ENCODE assay signal across 21 cellular contexts in the genomic region with DNA sequence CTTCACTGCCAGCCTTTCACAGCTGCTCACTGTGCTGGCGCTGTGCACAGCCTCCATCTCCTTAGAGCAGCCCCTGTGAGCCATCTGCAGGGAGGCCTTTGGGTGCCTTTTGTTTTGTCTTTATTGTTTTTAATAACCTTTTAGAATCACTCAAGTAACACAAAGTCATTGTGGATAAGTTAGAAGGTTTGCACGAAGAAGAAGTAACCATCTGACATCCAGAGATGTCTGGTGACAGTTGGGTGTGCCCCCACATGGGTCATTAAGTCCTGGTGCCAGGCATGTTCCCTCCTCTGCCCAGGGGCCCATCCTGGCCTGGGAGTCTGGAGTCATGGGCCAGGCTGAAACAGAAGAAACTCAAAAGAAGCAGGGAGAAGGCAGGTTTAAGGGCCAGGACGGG. TPM values are rescaled to one million over a fixed set of nuclear protein-coding genes. Genes with fewer than 3 reads are reported as not detected.
DNase-seq lines count a peak whose midpoint lies in the region; ATAC-seq and TF ChIP-seq lines count a peak whose summit lies in the region.
"Had no signal": no experiment of that assay in that cellular context is flagged by ENCODE, and none has a peak within 500 bp of the region (broad histone marks: within the 10 kb centered on the region; RNA-seq: fewer than 3 reads in every experiment).

No MANE protein-coding gene starts in this region.

- H3K9me3 ChIP-seq in gastroesophageal sphincter = no peaks in the 10 kb centered on the region
- H3K9me3 ChIP-seq in skeletal muscle satellite cell (replicated peaks; ENCODE audit: low read length) = no peaks in the 10 kb centered on the region
- H3K9me3 ChIP-seq: adrenal gland had no signal

- no peak overlapping the region for H3K4me3 ChIP-seq in gastroesophageal sphincter
- no peak overlapping the region for H3K4me3 ChIP-seq in skeletal muscle satellite cell (ENCODE audit: low read length)
- H3K4me3 ChIP-seq: adrenal gland, GM23248 had no signal

- peak overlapping the region; percentile 40 for H3K9ac ChIP-seq in skeletal muscle satellite cell (ENCODE audit: low read depth, low read length)
- H3K9ac ChIP-seq: GM23248 had no signal

- H3K4me3 Mint-ChIP-seq in WTC11 = no peak overlapping the region
- no peak overlapping the region for H3K4me3 Mint-ChIP-seq in stimulated activated naive B cell treated with anti-CD40 and anti-IgM and Interleukin-4, amounts not matched to agents 10 μg/mL and 1 μg/mL and 100 μg/mL, for 72 hours
- H3K4me3 Mint-ChIP-seq: activated B cell treated with CpG ODN at 0.5 μM for 24 hours; stimulated activated effector memory CD8-positive, alpha-beta T cell treated with anti-CD3 and anti-CD28 coated beads, Interleukin-12 subunit alpha, Interleukin-12 subunit beta, amount 100 ng/mL, for 72 hours; T-helper 1 cell treated with Interleukin-12 subunit alpha and Interleukin-12 subunit beta and Interleukin-4 antibody, amounts not matched to agents 30 μg/mL and 1 μg/mL, for 36 hours had no signal

- WGBS in gastroesophageal sphincter (ENCODE audit: low coverage in 1 of 2), 2 donors = 0 to 46% methylated on average over 1 to 2 of the region's 3 CpGs

- peaks cover 7% of the 10 kb centered on the region for H3K36me3 Mint-ChIP-seq in WTC11
- H3K36me3 Mint-ChIP-seq in stimulated activated naive B cell treated with anti-CD40 and anti-IgM and Interleukin-4, amounts not matched to agents 10 μg/mL and 1 μg/mL and 100 μg/mL, for 72 hours = peaks cover 0 to 3% of the 10 kb centered on the region in 2 donors
- H3K36me3 Mint-ChIP-seq: stimulated activated effector memory CD8-positive, alpha-beta T cell treated with anti-CD3 and anti-CD28 coated beads, Interleukin-12 subunit alpha, Interleukin-12 subunit beta, amount 100 ng/mL, for 72 hours had no signal

- peak overlapping the region in 3 of 4 donors; percentile 78 to 90 (median 78) for H3K27ac ChIP-seq in gastroesophageal sphincter
- H3K27ac ChIP-seq: GM23248 had no signal

- H3K27me3 ChIP-seq in gastroesophageal sphincter (no peaks in the 10 kb centered on the region), skeletal muscle satellite cell (ENCODE audit: control insufficient read depth, insufficient read depth, low read length) (no peaks in the 10 kb centered on the region)
- H3K27me3 ChIP-seq: adrenal gland had no signal

- POLR2A ChIA-PET in WTC11 (lab: Charles Lee) = no interaction called here

- TF ChIP-seq CTCF in WTC11 (IDR thresholded peaks at IDR 0.05) (no peak), gastroesophageal sphincter (IDR thresholded peaks at IDR 0.05) (no peak)

- DNase-seq in NCI-H1694 treated with DMSO at 0.1 percent for 48 hours (lab: John Stamatoyannopoulos, UW) = peak; percentile 7
- no peak for DNase-seq in NCI-H1694 (lab: John Stamatoyannopoulos, UW)
- DNase-seq in WTC11 (ENCODE audit: low spot score) = no peak
- no peak for DNase-seq in stimulated activated naive B cell treated with anti-CD40 and anti-IgM and Interleukin-4, amounts not matched to agents 10 μg/mL and 1 μg/mL and 100 μg/mL, for 72 hours
- DNase-seq in Ammon's horn (ENCODE audit: low spot score) = no peak
- DNase-seq: activated B cell treated with CpG ODN at 0.5 μM for 24 hours; hypothalamus; kidney; NCI-H1930; SHP77; stimulated activated CD4-positive, alpha-beta T cell treated with anti-CD3 and anti-CD28 coated beads, Interleukin-15, amount 100 ng/mL, for 24 hours had no signal

- H3K4me1 Mint-ChIP-seq in WTC11 = peaks cover 27% of the 10 kb centered on the region
- H3K4me1 Mint-ChIP-seq in stimulated activated naive B cell treated with anti-CD40 and anti-IgM and Interleukin-4, amounts not matched to agents 10 μg/mL and 1 μg/mL and 100 μg/mL, for 72 hours = peaks cover 2 to 5% of the 10 kb centered on the region in 2 donors
- H3K4me1 Mint-ChIP-seq: activated B cell treated with CpG ODN at 0.5 μM for 24 hours had no signal

- no peaks in the 10 kb centered on the region for H3K9me3 Mint-ChIP-seq in WTC11
- no peaks in the 10 kb centered on the region for H3K9me3 Mint-ChIP-seq in stimulated activated naive B cell treated with anti-CD40 and anti-IgM and Interleukin-4, amounts not matched to agents 10 μg/mL and 1 μg/mL and 100 μg/mL, for 72 hours
- H3K9me3 Mint-ChIP-seq: activated B cell treated with CpG ODN at 0.5 μM for 24 hours; neural crest cell; stimulated activated effector memory CD8-positive, alpha-beta T cell treated with anti-CD3 and anti-CD28 coated beads, Interleukin-12 subunit alpha, Interleukin-12 subunit beta, amount 100 ng/mL, for 72 hours; T-helper 1 cell treated with Interleukin-12 subunit alpha and Interleukin-12 subunit beta and Interleukin-4 antibody, amounts not matched to agents 30 μg/mL and 1 μg/mL, for 36 hours had no signal

- H3K4me1 ChIP-seq in gastroesophageal sphincter (peaks cover 0 to 87% (median 25%) of the 10 kb centered on the region in 3 donors), skeletal muscle satellite cell (ENCODE audit: control insufficient read depth, insufficient read depth, low read length) (peaks cover 37% of the 10 kb centered on the region)

- ATAC-seq in WTC11 (no peak), gastroesophageal sphincter (no peak), GM18498 (IDR thresholded peaks at IDR 0.05; ENCODE audit: unreplicated experiment) (no peak)
- no peak for ATAC-seq in stimulated activated naive B cell treated with anti-CD40 and anti-IgM and Interleukin-4, amounts not matched to agents 10 μg/mL and 1 μg/mL and 100 μg/mL, for 72 hours (replicated peaks)
- ATAC-seq: HepG2 had no signal

- peak overlapping the region; percentile 44 for H3K4me2 ChIP-seq in skeletal muscle satellite cell (ENCODE audit: low read length)

- peak overlapping the region; percentile 82 for H3K27ac Mint-ChIP-seq in WTC11
- no peak overlapping the region for H3K27ac Mint-ChIP-seq in stimulated activated naive B cell treated with anti-CD40 and anti-IgM and Interleukin-4, amounts not matched to agents 10 μg/mL and 1 μg/mL and 100 μg/mL, for 72 hours
- H3K27ac Mint-ChIP-seq: activated B cell treated with CpG ODN at 0.5 μM for 24 hours; stimulated activated effector memory CD8-positive, alpha-beta T cell treated with anti-CD3 and anti-CD28 coated beads, Interleukin-12 subunit alpha, Interleukin-12 subunit beta, amount 100 ng/mL, for 72 hours; T-helper 1 cell treated with Interleukin-12 subunit alpha and Interleukin-12 subunit beta and Interleukin-4 antibody, amounts not matched to agents 30 μg/mL and 1 μg/mL, for 36 hours had no signal

- no peaks in the 10 kb centered on the region for H3K27me3 Mint-ChIP-seq in WTC11 (ENCODE audit: low read depth)
- peaks cover 6 to 39% of the 10 kb centered on the region in 2 donors for H3K27me3 Mint-ChIP-seq in stimulated activated naive B cell treated with anti-CD40 and anti-IgM and Interleukin-4, amounts not matched to agents 10 μg/mL and 1 μg/mL and 100 μg/mL, for 72 hours

- H3K36me3 ChIP-seq in gastroesophageal sphincter (peaks cover 0 to 18% of the 10 kb centered on the region in 2 donors), skeletal muscle satellite cell (ENCODE audit: insufficient read depth, low read length) (peaks cover 22% of the 10 kb centered on the region)

- TF ChIP-seq POLR2A in gastroesophageal sphincter (IDR thresholded peaks at IDR 0.05) = no peak

- TF ChIP-seq EP300 in gastroesophageal sphincter (IDR thresholded peaks at IDR 0.05) = no peak

- CTCF ChIA-PET in WTC11 (lab: Charles Lee) = interaction anchor here (1.0 to 2.0 kb wide), 3 partner anchors 21 to 100 kb away, joined by 4 to 6 read pairs (median 4); no protein-coding TSS in a partner anchor

TF ChIP-seq in WTC11, 78 proteins besides CTCF, POLR2A, EP300 and RAD21 (continues in another document):
- TF ChIP-seq SOX15 (CRISPR knock-in tag; IDR thresholded peaks at IDR 0.05) (no peak), FOXP1 (CRISPR knock-in tag; IDR thresholded peaks at IDR 0.05; ENCODE audit: borderline replicate concordance) (no peak), NR3C1 (CRISPR knock-in tag; conservative IDR thresholded peaks at IDR 0.05; ENCODE audit: low read depth) (no peak), HMGA2 (CRISPR knock-in tag; IDR thresholded peaks at IDR 0.05) (no peak)
- TF ChIP-seq, protein P1, sequence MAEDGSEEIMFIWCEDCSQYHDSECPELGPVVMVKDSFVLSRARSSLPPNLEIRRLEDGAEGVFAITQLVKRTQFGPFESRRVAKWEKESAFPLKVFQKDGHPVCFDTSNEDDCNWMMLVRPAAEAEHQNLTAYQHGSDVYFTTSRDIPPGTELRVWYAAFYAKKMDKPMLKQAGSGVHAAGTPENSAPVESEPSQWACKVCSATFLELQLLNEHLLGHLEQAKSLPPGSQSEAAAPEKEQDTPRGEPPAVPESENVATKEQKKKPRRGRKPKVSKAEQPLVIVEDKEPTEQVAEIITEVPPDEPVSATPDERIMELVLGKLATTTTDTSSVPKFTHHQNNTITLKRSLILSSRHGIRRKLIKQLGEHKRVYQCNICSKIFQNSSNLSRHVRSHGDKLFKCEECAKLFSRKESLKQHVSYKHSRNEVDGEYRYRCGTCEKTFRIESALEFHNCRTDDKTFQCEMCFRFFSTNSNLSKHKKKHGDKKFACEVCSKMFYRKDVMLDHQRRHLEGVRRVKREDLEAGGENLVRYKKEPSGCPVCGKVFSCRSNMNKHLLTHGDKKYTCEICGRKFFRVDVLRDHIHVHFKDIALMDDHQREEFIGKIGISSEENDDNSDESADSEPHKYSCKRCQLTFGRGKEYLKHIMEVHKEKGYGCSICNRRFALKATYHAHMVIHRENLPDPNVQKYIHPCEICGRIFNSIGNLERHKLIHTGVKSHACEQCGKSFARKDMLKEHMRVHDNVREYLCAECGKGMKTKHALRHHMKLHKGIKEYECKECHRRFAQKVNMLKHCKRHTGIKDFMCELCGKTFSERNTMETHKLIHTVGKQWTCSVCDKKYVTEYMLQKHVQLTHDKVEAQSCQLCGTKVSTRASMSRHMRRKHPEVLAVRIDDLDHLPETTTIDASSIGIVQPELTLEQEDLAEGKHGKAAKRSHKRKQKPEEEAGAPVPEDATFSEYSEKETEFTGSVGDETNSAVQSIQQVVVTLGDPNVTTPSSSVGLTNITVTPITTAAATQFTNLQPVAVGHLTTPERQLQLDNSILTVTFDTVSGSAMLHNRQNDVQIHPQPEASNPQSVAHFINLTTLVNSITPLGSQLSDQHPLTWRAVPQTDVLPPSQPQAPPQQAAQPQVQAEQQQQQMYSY (CRISPR knock-in tag; IDR thresholded peaks at IDR 0.05) = no peak

RNA-seq across cellular contexts. Expression of a gene that starts 42.7 kb away (rescaled TPM):
- total RNA-seq in WTC11 (2021) (31.8 to 32.6 TPM (median 32.4 TPM) in 3 replicates), gastroesophageal sphincter (100 to 1,000 TPM; 105 to 231 (median 127) TPM)
- 34.0 and 41.7 TPM in 2 replicates for total RNA-seq in skeletal muscle satellite cell (2012; rRNA removed)

RNA-seq across cellular contexts. Expression of a gene that starts 50.6 kb away (rescaled TPM):
- total RNA-seq in WTC11 (2021) (5.6 to 12.4 TPM (median 10.8 TPM) in 3 replicates), gastroesophageal sphincter (10 to 100 TPM in 3 of 4 donors, 1 to 10 TPM in 1; 9.6 to 21.1 (median 15.5) TPM)
- under 0.01 TPM in 2 replicates for total RNA-seq in skeletal muscle satellite cell (2012; rRNA removed)
- total RNA-seq: activated B cell treated with CpG ODN at 0.5 μM for 24 hours, GM23248, MCF 10A, neural crest cell had no signal
